Comparison of ENCODE assay signal across 33 cellular contexts in genomic region chr2:192064459-192064858, GRCh38.
"Had no signal": no experiment of that assay in that cellular context is flagged by ENCODE, and none has a peak within 500 bp of the region (broad histone marks: within the 10 kb centered on the region; RNA-seq: fewer than 3 reads in every experiment).

No MANE protein-coding gene starts in this region.

- FAIRE-seq: frontal cortex had no signal

- H3K9me3 Mint-ChIP-seq: activated B cell treated with CpG ODN at 0.5 μM for 24 hours; activated CD8-positive, alpha-beta T cell treated with anti-CD3 and anti-CD28 coated beads for 36 hours; activated naive CD4-positive, alpha-beta T cell treated with anti-CD3 and anti-CD28 coated beads for 36 hours; activated naive CD4-positive, alpha-beta T cell treated with anti-CD3 and anti-CD28 coated beads, Interleukin-2, amount 50 U/mL, for 24 hours; activated naive CD8-positive, alpha-beta T cell treated with anti-CD3 and anti-CD28 coated beads for 36 hours; activated naive CD8-positive, alpha-beta T cell treated with anti-CD3 and anti-CD28 coated beads, Interleukin-2, amount 50 U/mL, for 24 hours; activated T-helper 1 cell treated with anti-CD3 and anti-CD28 coated beads, Interleukin-12 subunit alpha, Interleukin-12 subunit beta, Interleukin-2, Interleukin-4 antibody, amounts not matched to agents 30 ng/mL and 10 ng/mL and 1 ng/mL, durations not matched to agents 14 hours and 24 hours and 36 hours; activated T-helper 2 cell treated with anti-CD3 and anti-CD28 coated beads, Interferon-gamma antibody, Interleukin-2, Interleukin-4, amounts not matched to agents 10 μg/mL and 5 μg/mL and 100 μg/mL, durations not matched to agents 14 hours and 24 hours and 36 hours; brain; T-helper 2 cell treated with Interferon-gamma antibody and Interleukin-4, amounts not matched to agents 5 μg/mL and 100 μg/mL, for 36 hours had no signal

- H3K4me1 ChIP-seq: adrenal gland, ascending aorta, breast epithelium, colonic mucosa, heart left ventricle had no signal

- H3K9me3 ChIP-seq: adrenal gland, ascending aorta, breast epithelium, colonic mucosa, heart left ventricle had no signal

- H3K4me1 Mint-ChIP-seq: activated B cell treated with CpG ODN at 0.5 μM for 24 hours; activated naive CD4-positive, alpha-beta T cell treated with anti-CD3 and anti-CD28 coated beads, Interleukin-2, amount 50 U/mL, for 24 hours; activated naive CD8-positive, alpha-beta T cell treated with anti-CD3 and anti-CD28 coated beads for 36 hours; activated naive CD8-positive, alpha-beta T cell treated with anti-CD3 and anti-CD28 coated beads, Interleukin-2, amount 50 U/mL, for 24 hours; brain; T-helper 17 cell had no signal

- H3K27ac Mint-ChIP-seq: activated B cell treated with CpG ODN at 0.5 μM for 24 hours; activated CD8-positive, alpha-beta T cell treated with anti-CD3 and anti-CD28 coated beads for 36 hours; activated naive CD4-positive, alpha-beta T cell treated with anti-CD3 and anti-CD28 coated beads for 36 hours; activated naive CD4-positive, alpha-beta T cell treated with anti-CD3 and anti-CD28 coated beads, Interleukin-2, amount 50 U/mL, for 24 hours; activated naive CD8-positive, alpha-beta T cell treated with anti-CD3 and anti-CD28 coated beads for 36 hours; activated naive CD8-positive, alpha-beta T cell treated with anti-CD3 and anti-CD28 coated beads, Interleukin-2, amount 50 U/mL, for 24 hours; activated T-helper 1 cell treated with anti-CD3 and anti-CD28 coated beads, Interleukin-12 subunit alpha, Interleukin-12 subunit beta, Interleukin-2, Interleukin-4 antibody, amounts not matched to agents 30 ng/mL and 10 ng/mL and 1 ng/mL, durations not matched to agents 14 hours and 24 hours and 36 hours; activated T-helper 2 cell treated with anti-CD3 and anti-CD28 coated beads, Interferon-gamma antibody, Interleukin-2, Interleukin-4, amounts not matched to agents 10 μg/mL and 5 μg/mL and 100 μg/mL, durations not matched to agents 14 hours and 24 hours and 36 hours; brain; T-helper 17 cell; T-helper 2 cell treated with Interferon-gamma antibody and Interleukin-4, amounts not matched to agents 5 μg/mL and 100 μg/mL, for 36 hours had no signal

- DNase-seq: activated B cell treated with CpG ODN at 0.5 μM for 24 hours; activated CD4-positive, alpha-beta T cell treated with anti-CD3 and anti-CD28 coated beads for 48 hours; activated CD4-positive, alpha-beta T cell treated with anti-CD3 and anti-CD28 coated beads, Interleukin-2, amount 50 U/mL, for 1 hour; activated CD4-positive, alpha-beta T cell treated with anti-CD3 and anti-CD28 coated beads, Interleukin-2, amount 50 U/mL, for 48 hours; activated CD8-positive, alpha-beta memory T cell treated with anti-CD3 and anti-CD28 coated beads for 24 hours; activated CD8-positive, alpha-beta T cell treated with anti-CD3 and anti-CD28 coated beads for 36 hours; activated effector memory CD4-positive, alpha-beta T cell treated with anti-CD3 and anti-CD28 coated beads, Interleukin-2, amount 50 U/mL, for 16 hours; activated naive CD4-positive, alpha-beta T cell treated with anti-CD3 and anti-CD28 coated beads for 36 hours; activated naive CD8-positive, alpha-beta T cell treated with anti-CD3 and anti-CD28 coated beads for 36 hours; activated naive CD8-positive, alpha-beta T cell treated with anti-CD3 and anti-CD28 coated beads, Interleukin-2, amount 50 U/mL, for 24 hours; activated T-cell treated with anti-CD3 and anti-CD28 coated beads, Interleukin-2, amount 50 U/mL, for 48 hours; adrenal gland; central memory CD4-positive, alpha-beta T cell; cerebellar nuclear complex; colonic mucosa; effector CD8-positive, alpha-beta T cell; foreskin fibroblast; heart left ventricle; T-helper 1 cell; T-helper 17 cell; T1000; WERI-Rb-1 had no signal

- H3K36me3 Mint-ChIP-seq: activated naive CD4-positive, alpha-beta T cell treated with anti-CD3 and anti-CD28 coated beads, Interleukin-2, amount 50 U/mL, for 24 hours; activated naive CD8-positive, alpha-beta T cell treated with anti-CD3 and anti-CD28 coated beads for 36 hours; brain had no signal

- ATAC-seq: activated CD4-positive, CD25-positive, alpha-beta regulatory T cell treated with anti-CD3 and anti-CD28 coated beads, Interleukin-2, amount 50 U/mL, for 24 hours; activated CD8-positive, alpha-beta T cell treated with anti-CD3 and anti-CD28 coated beads for 36 hours; activated naive CD8-positive, alpha-beta T cell treated with anti-CD3 and anti-CD28 coated beads, Interleukin-2, amount 50 U/mL, for 24 hours; esophagus mucosa; heart left ventricle; T-helper 17 cell had no signal

- H3K27me3 ChIP-seq: adrenal gland, ascending aorta, breast epithelium, cardiac muscle cell, colonic mucosa, heart left ventricle had no signal

- H3K4me3 Mint-ChIP-seq: activated B cell treated with CpG ODN at 0.5 μM for 24 hours; activated CD8-positive, alpha-beta T cell treated with anti-CD3 and anti-CD28 coated beads for 36 hours; activated naive CD4-positive, alpha-beta T cell treated with anti-CD3 and anti-CD28 coated beads for 36 hours; activated naive CD4-positive, alpha-beta T cell treated with anti-CD3 and anti-CD28 coated beads, Interleukin-2, amount 50 U/mL, for 24 hours; activated naive CD8-positive, alpha-beta T cell treated with anti-CD3 and anti-CD28 coated beads for 36 hours; activated naive CD8-positive, alpha-beta T cell treated with anti-CD3 and anti-CD28 coated beads, Interleukin-2, amount 50 U/mL, for 24 hours; activated T-helper 1 cell treated with anti-CD3 and anti-CD28 coated beads, Interleukin-12 subunit alpha, Interleukin-12 subunit beta, Interleukin-2, Interleukin-4 antibody, amounts not matched to agents 30 ng/mL and 10 ng/mL and 1 ng/mL, durations not matched to agents 14 hours and 24 hours and 36 hours; brain; T-helper 2 cell treated with Interferon-gamma antibody and Interleukin-4, amounts not matched to agents 5 μg/mL and 100 μg/mL, for 36 hours had no signal

- H3K36me3 ChIP-seq: adrenal gland, ascending aorta, breast epithelium, cardiac muscle cell, colonic mucosa, heart left ventricle, WERI-Rb-1 had no signal

- H3K27me3 Mint-ChIP-seq: activated B cell treated with CpG ODN at 0.5 μM for 24 hours had no signal

- H3K4me3 ChIP-seq: adrenal gland, ascending aorta, breast epithelium, cardiac muscle cell, colonic mucosa, heart left ventricle had no signal
